Comparison of ENCODE assay signal across 8 cellular contexts in genomic region chr1:89310505-89310904, GRCh38. TPM values are rescaled to one million over a fixed set of nuclear protein-coding genes. Genes with fewer than 3 reads are reported as not detected.
DNase-seq lines count a peak whose midpoint lies in the region; ATAC-seq, FAIRE-seq and TF ChIP-seq lines count a peak whose summit lies in the region.

No MANE protein-coding gene starts in this region.

- no peaks in the 10 kb centered on the region for H3K36me3 ChIP-seq in esophagus squamous epithelium

- WGBS in esophagus squamous epithelium, 2 donors = 8 to 12% methylated on average over 1 of the region's 1 CpG

- peak overlapping the region; percentile 96 to 99 for H3K27ac Mint-ChIP-seq in stimulated activated naive CD8-positive, alpha-beta T cell treated with anti-CD3 and anti-CD28 coated beads, Interleukin-15, amount 100 ng/mL, for 72 hours

- no peaks in the 10 kb centered on the region for H3K27me3 Mint-ChIP-seq in stimulated activated naive CD8-positive, alpha-beta T cell treated with anti-CD3 and anti-CD28 coated beads, Interleukin-15, amount 100 ng/mL, for 72 hours

- H3K9me3 Mint-ChIP-seq in stimulated activated naive CD8-positive, alpha-beta T cell treated with anti-CD3 and anti-CD28 coated beads, Interleukin-15, amount 100 ng/mL, for 72 hours = peaks cover 26 to 32% of the 10 kb centered on the region in 2 donors

- H3K4me3 ChIP-seq in esophagus squamous epithelium = peak overlapping the region in 1 of 4 donors; percentile 25

- no peaks in the 10 kb centered on the region for H3K9me3 ChIP-seq in esophagus squamous epithelium

- peak overlapping the region in 3 of 4 donors; percentile 33 to 66 (median 65) for H3K27ac ChIP-seq in esophagus squamous epithelium

- TF ChIP-seq CTCF in GM10248 (IDR thresholded peaks at IDR 0.05; ENCODE audit: control extremely low read depth, extremely low read depth, low read depth, missing control alignments) (no peak), esophagus squamous epithelium (IDR thresholded peaks at IDR 0.05) (no peak)

- H3K4me1 ChIP-seq in esophagus squamous epithelium = peaks cover 0 to 29% (median 18%) of the 10 kb centered on the region in 3 donors

- peak; percentile 26 for DNase-seq in GM10248 (ENCODE audit: extremely low spot score)
- DNase-seq in MV-4-11 (lab: John Stamatoyannopoulos, UW) = peak; percentile 18
- no peak for DNase-seq in esophagus squamous epithelium (lab: John Stamatoyannopoulos, UW)
- no peak for DNase-seq in stimulated activated naive CD8-positive, alpha-beta T cell treated with anti-CD3 and anti-CD28 coated beads, Interleukin-15, amount 100 ng/mL, for 72 hours
- no peak for DNase-seq in ureter (ENCODE audit: low spot score)
- DNase-seq in nucleus accumbens (lab: John Stamatoyannopoulos, UW) = no peak
- no peak for DNase-seq in RCC 7860 (ENCODE audit: low spot score)

- no peaks in the 10 kb centered on the region for H3K27me3 ChIP-seq in esophagus squamous epithelium

- POLR2A ChIA-PET in GM10248 (lab: Yijun Ruan, JAX) = no interaction called here

- ATAC-seq in GM21529 (IDR thresholded peaks at IDR 0.05; ENCODE audit: unreplicated experiment) = peak; percentile 92
- ATAC-seq in stimulated activated naive CD8-positive, alpha-beta T cell treated with anti-CD3 and anti-CD28 coated beads, Interleukin-15, amount 100 ng/mL, for 72 hours = peak; percentile 81

- no peak for FAIRE-seq in RCC 7860 (lab: Jason Lieb, UNC)

- no peak for TF ChIP-seq POLR2A in esophagus squamous epithelium (IDR thresholded peaks at IDR 0.05)

- H3K4me3 Mint-ChIP-seq in stimulated activated naive CD8-positive, alpha-beta T cell treated with anti-CD3 and anti-CD28 coated beads, Interleukin-15, amount 100 ng/mL, for 72 hours = peak overlapping the region; percentile 31 to 77

- CTCF ChIA-PET in GM10248 (lab: Yijun Ruan, JAX) = interaction anchor here (0.9 to 2.1 kb wide), 14 partner anchors 8 to 340 kb away, joined by 3 to 8 read pairs (median 3); no protein-coding TSS in a partner anchor

- H3K4me1 Mint-ChIP-seq in stimulated activated naive CD8-positive, alpha-beta T cell treated with anti-CD3 and anti-CD28 coated beads, Interleukin-15, amount 100 ng/mL, for 72 hours = peaks cover 48% of the 10 kb centered on the region

- intact Hi-C loops in esophagus squamous epithelium (cut with DNase I) = no loop called here

RNA-seq across cellular contexts. Expression of gene GBP5, which starts 37.8 kb away (rescaled TPM):
- total RNA-seq in esophagus squamous epithelium (1 to 10 TPM; 2.4 to 6.4 (median 4.8) TPM), ureter (2.3 TPM)

RNA-seq across cellular contexts. Expression of gene GBP6, which starts 53.4 kb away (rescaled TPM):
- total RNA-seq in esophagus squamous epithelium (100 to 1,000 TPM; 419 to 894 (median 477) TPM), ureter (not detected)

Comparison
In these comparisons a context has a peak if more than half of its experiments do, and no peak if none do; other contexts are left out.
1. DNase-seq: peak in GM10248 (single experiment) and MV-4-11 (single experiment); none in esophagus squamous epithelium (single experiment), stimulated activated naive CD8-positive, alpha-beta T cell treated with anti-CD3 and anti-CD28 coated beads, Interleukin-15, amount 100 ng/mL, for 72 hours (0 of 2), ureter (single experiment), nucleus accumbens (0 of 56) and RCC 7860 (single experiment).
2. RNA of gene GBP6, which starts 53.4 kb away (total RNA-seq): 419 to 894 TPM in esophagus squamous epithelium; not detected in ureter (single experiment); every median in the first group is over 100 times any median in the second.